Comparison of ENCODE assay signal across 21 cellular contexts in the genomic region with DNA sequence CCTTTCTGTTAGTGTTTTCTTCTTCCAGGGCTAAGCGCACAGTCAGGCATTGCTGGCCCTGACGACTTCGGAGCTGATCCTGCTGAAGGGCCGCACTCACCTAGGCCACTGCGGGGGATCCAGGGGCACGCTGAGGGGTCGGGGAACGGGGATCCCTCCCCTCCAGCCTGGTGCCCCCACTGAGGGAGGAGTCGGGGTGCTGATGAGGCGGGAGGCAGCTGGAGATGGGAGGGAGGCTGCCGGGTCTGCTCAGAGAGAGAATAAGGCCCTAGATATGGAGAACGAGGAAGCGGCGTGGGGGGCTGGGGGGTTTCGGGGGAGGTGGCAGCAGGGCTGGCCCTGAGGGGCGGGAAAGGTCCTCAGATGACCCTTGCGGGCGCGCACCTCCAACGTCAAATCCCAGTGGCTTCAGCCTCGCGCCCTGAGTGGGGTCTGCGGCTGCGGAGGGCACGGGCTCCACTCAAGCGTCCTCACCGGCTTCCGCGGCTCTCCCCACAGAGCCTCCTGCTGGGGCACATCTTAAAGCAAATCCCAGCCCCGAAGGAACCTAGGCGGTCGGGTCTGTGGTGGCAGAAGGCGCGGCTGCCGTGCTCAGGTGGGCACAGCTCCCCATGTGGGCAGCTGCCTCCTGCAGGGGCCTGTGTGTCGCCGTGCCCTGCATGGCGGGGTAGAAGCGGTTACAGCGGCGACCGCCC. TPM values are rescaled to one million over a fixed set of nuclear protein-coding genes. Genes with fewer than 3 reads are reported as not detected.
A peak's percentile ranks its signal among the peaks of the same experiment; 100 is the strongest.
DNase-seq lines count a peak whose midpoint lies in the region; ATAC-seq, FAIRE-seq and TF ChIP-seq lines count a peak whose summit lies in the region.
"Had no signal": no experiment of that assay in that cellular context is flagged by ENCODE, and none has a peak within 500 bp of the region (broad histone marks: within the 10 kb centered on the region; RNA-seq: fewer than 3 reads in every experiment).

No MANE protein-coding gene starts in this region.

- H3K36me3 Mint-ChIP-seq in activated T-cell treated with anti-CD3 and anti-CD28 coated beads, Interleukin-2, amount 50 U/mL, for 4 hours (ENCODE audit: insufficient read depth), result no peaks in the 10 kb centered on the region
- no peaks in the 10 kb centered on the region for H3K36me3 Mint-ChIP-seq in astrocyte (ENCODE audit: low read depth, unreplicated experiment)
- H3K36me3 Mint-ChIP-seq: CD4-positive, alpha-beta memory T cell; naive thymus-derived CD8-positive, alpha-beta T cell had no signal

- no peak for TF ChIP-seq POLR2A in prostate gland (IDR thresholded peaks at IDR 0.05)

- H3K79me2 ChIP-seq in astrocyte (ENCODE audit: insufficient read depth, low read length), result no peaks in the 10 kb centered on the region

- H3K4me3 ChIP-seq in astrocyte (ENCODE audit: insufficient read depth, low read depth, low read length) (no peak overlapping the region), thoracic aorta (peak overlapping the region; percentile 23), prostate gland (no peak overlapping the region)
- H3K4me3 ChIP-seq: breast epithelium, left lung had no signal

- H3K36me3 ChIP-seq in astrocyte (ENCODE audit: insufficient read depth, low read length) (no peaks in the 10 kb centered on the region), thoracic aorta (no peaks in the 10 kb centered on the region), prostate gland (no peaks in the 10 kb centered on the region)
- H3K36me3 ChIP-seq: breast epithelium, left lung had no signal

- no peak overlapping the region for H3K9ac ChIP-seq in astrocyte (ENCODE audit: low read length)

- DNase-seq in activated T-cell treated with anti-CD3 and anti-CD28 coated beads, Interleukin-2, amount 50 U/mL, for 4 hours, result no peak
- DNase-seq in activated T-cell treated with anti-CD3 and anti-CD28 coated beads, Interleukin-2, amount 50 U/mL, for 48 hours, result no peak
- DNase-seq in astrocyte (ENCODE audit: low read depth) (no peak), medulla oblongata (ENCODE audit: extremely low spot score) (peak; percentile 9), thoracic aorta (ENCODE audit: low spot score) (no peak), epidermal melanocyte (ENCODE audit: insufficient read length, low spot score) (no peak), prostate gland (ENCODE audit: low spot score) (no peak)
- DNase-seq: activated naive CD4-positive, alpha-beta T cell treated with anti-CD3 and anti-CD28 coated beads for 36 hours; CD4-positive, alpha-beta memory T cell; DND-41; effector memory CD4-positive, alpha-beta T cell; NCI-H1694 treated with DMSO at 0.1 percent for 48 hours; NCI-H510A had no signal

- H3K27me3 ChIP-seq in astrocyte (ENCODE audit: insufficient read depth, low read length) (no peaks in the 10 kb centered on the region), thoracic aorta (replicated peaks; ENCODE audit: insufficient read depth) (no peaks in the 10 kb centered on the region), prostate gland (replicated peaks; ENCODE audit: insufficient read depth) (no peaks in the 10 kb centered on the region)
- H3K27me3 ChIP-seq: breast epithelium, left lung had no signal

- no peaks in the 10 kb centered on the region for H3K9me3 Mint-ChIP-seq in activated T-cell treated with anti-CD3 and anti-CD28 coated beads, Interleukin-2, amount 50 U/mL, for 4 hours
- H3K9me3 Mint-ChIP-seq in astrocyte (ENCODE audit: unreplicated experiment), result no peaks in the 10 kb centered on the region
- H3K9me3 Mint-ChIP-seq: activated naive CD4-positive, alpha-beta T cell treated with anti-CD3 and anti-CD28 coated beads for 36 hours; naive thymus-derived CD8-positive, alpha-beta T cell had no signal

- 89% methylated on average over 37 of the region's 42 CpGs for WGBS in prostate gland

- H3K4me1 ChIP-seq in astrocyte (ENCODE audit: insufficient read depth, low read length) (peaks cover 4% of the 10 kb centered on the region), thoracic aorta (ENCODE audit: control insufficient read depth in 1 of 2, low read depth in 2 of 2) (no peaks in the 10 kb centered on the region), prostate gland (replicated peaks) (no peaks in the 10 kb centered on the region)
- H3K4me1 ChIP-seq: breast epithelium had no signal

- H3K27me3 Mint-ChIP-seq in activated T-cell treated with anti-CD3 and anti-CD28 coated beads, Interleukin-2, amount 50 U/mL, for 4 hours (ENCODE audit: low read depth), result peaks cover 26% of the 10 kb centered on the region
- peaks cover 2% of the 10 kb centered on the region for H3K27me3 Mint-ChIP-seq in astrocyte (ENCODE audit: low read depth, unreplicated experiment)

- H3K4me1 Mint-ChIP-seq in activated T-cell treated with anti-CD3 and anti-CD28 coated beads, Interleukin-2, amount 50 U/mL, for 4 hours (ENCODE audit: low read depth), result peaks cover 3% of the 10 kb centered on the region
- peaks cover 22% of the 10 kb centered on the region for H3K4me1 Mint-ChIP-seq in astrocyte (ENCODE audit: low read depth, unreplicated experiment)

- peak overlapping the region; percentile 47 for H2AFZ ChIP-seq in astrocyte (ENCODE audit: low read depth, low read length)

- TF ChIP-seq CTCF in astrocyte (IDR thresholded peaks at IDR 0.05; ENCODE audit: insufficient read depth, low read depth, low read length), result no peak
- no peak for TF ChIP-seq CTCF in thoracic aorta (IDR thresholded peaks at IDR 0.05)
- TF ChIP-seq CTCF in prostate gland (IDR thresholded peaks at IDR 0.05), result no peak

- H4K20me1 ChIP-seq in astrocyte (ENCODE audit: insufficient read depth, low read length), result no peaks in the 10 kb centered on the region

- H3K4me2 ChIP-seq in astrocyte (ENCODE audit: low read length), result no peak overlapping the region

- H3K4me3 Mint-ChIP-seq in activated T-cell treated with anti-CD3 and anti-CD28 coated beads, Interleukin-2, amount 50 U/mL, for 4 hours, result no peak overlapping the region
- no peak overlapping the region for H3K4me3 Mint-ChIP-seq in astrocyte (ENCODE audit: unreplicated experiment)
- H3K4me3 Mint-ChIP-seq: activated naive CD4-positive, alpha-beta T cell treated with anti-CD3 and anti-CD28 coated beads for 36 hours; CD4-positive, alpha-beta memory T cell had no signal

- ATAC-seq in activated T-cell treated with anti-CD3 and anti-CD28 coated beads, Interleukin-2, amount 50 U/mL, for 4 hours, result peak; percentile 18 to 46
- ATAC-seq in thoracic aorta (ENCODE audit: insufficient number of reproducible peaks, low FRiP score, low read depth) (no peak), GM18520 (IDR thresholded peaks at IDR 0.05; ENCODE audit: unreplicated experiment) (no peak)
- ATAC-seq: left lung had no signal

- no peak overlapping the region for H3K27ac ChIP-seq in astrocyte (ENCODE audit: low read depth, low read length)
- H3K27ac ChIP-seq in thoracic aorta, result no peak overlapping the region
- H3K27ac ChIP-seq in prostate gland, result no peak overlapping the region
- H3K27ac ChIP-seq: breast epithelium, left lung had no signal

- intact Hi-C loops in prostate gland (cut with DNase I), result no loop called here

- FAIRE-seq in astrocyte (lab: Jason Lieb, UNC), result no peak
- FAIRE-seq: A204.1 had no signal

- H3K27ac Mint-ChIP-seq in astrocyte (ENCODE audit: unreplicated experiment), result no peak overlapping the region
- H3K27ac Mint-ChIP-seq: activated naive CD4-positive, alpha-beta T cell treated with anti-CD3 and anti-CD28 coated beads for 36 hours; CD4-positive, alpha-beta memory T cell; naive thymus-derived CD8-positive, alpha-beta T cell had no signal

- H3K9me3 ChIP-seq in astrocyte (ENCODE audit: insufficient read depth, low read depth, low read length) (no peaks in the 10 kb centered on the region), thoracic aorta (no peaks in the 10 kb centered on the region), prostate gland (no peaks in the 10 kb centered on the region)
- H3K9me3 ChIP-seq: left lung had no signal

RNA-seq across cellular contexts. Expression of a gene that starts 30.9 kb away (rescaled TPM):
- not detected for total RNA-seq in activated T-cell treated with anti-CD3 and anti-CD28 coated beads, Interleukin-2, amount 50 U/mL, for 4 hours
- total RNA-seq in astrocyte, result not detected in 2 replicates
- 10 to 100 TPM in 1 of 2 donors, not detected in 1; 22.2 TPM for total RNA-seq in thoracic aorta
- total RNA-seq in prostate gland, result 1 to 10 TPM in 1 of 2 donors, not detected in 1; 6.7 TPM
- total RNA-seq: activated naive CD4-positive, alpha-beta T cell treated with anti-CD3 and anti-CD28 coated beads for 36 hours; CD4-positive, alpha-beta memory T cell; H4; naive thymus-derived CD8-positive, alpha-beta T cell; renal cortical epithelial cell; temporal lobe had no signal

RNA-seq across cellular contexts. Expression of a gene that starts 46.1 kb away (rescaled TPM):
- 1 to 10 TPM in 1 of 3 donors, under 1 TPM in 2; 0.76 to 1.2 (median 0.95) TPM for total RNA-seq in activated T-cell treated with anti-CD3 and anti-CD28 coated beads, Interleukin-2, amount 50 U/mL, for 4 hours
- not detected in 2 replicates for total RNA-seq in astrocyte
- total RNA-seq in thoracic aorta, result 10 to 100 TPM in 1 of 2 donors, not detected in 1; 25.2 TPM
- total RNA-seq in prostate gland, result 100 to 1,000 TPM in 1 of 2 donors, 10 to 100 TPM in 1; 74.6 to 290 TPM
- total RNA-seq: activated naive CD4-positive, alpha-beta T cell treated with anti-CD3 and anti-CD28 coated beads for 36 hours; CD4-positive, alpha-beta memory T cell; H4; naive thymus-derived CD8-positive, alpha-beta T cell had no signal

Comparison
In these comparisons a context has a peak if more than half of its experiments do, and no peak if none do; other contexts are left out.
1. ATAC-seq: peak in activated T-cell treated with anti-CD3 and anti-CD28 coated beads, Interleukin-2, amount 50 U/mL, for 4 hours (2 of 2); none in thoracic aorta (single experiment) and GM18520 (single experiment).